7 cellular contexts compared by ENCODE assay signal in the genomic region with DNA sequence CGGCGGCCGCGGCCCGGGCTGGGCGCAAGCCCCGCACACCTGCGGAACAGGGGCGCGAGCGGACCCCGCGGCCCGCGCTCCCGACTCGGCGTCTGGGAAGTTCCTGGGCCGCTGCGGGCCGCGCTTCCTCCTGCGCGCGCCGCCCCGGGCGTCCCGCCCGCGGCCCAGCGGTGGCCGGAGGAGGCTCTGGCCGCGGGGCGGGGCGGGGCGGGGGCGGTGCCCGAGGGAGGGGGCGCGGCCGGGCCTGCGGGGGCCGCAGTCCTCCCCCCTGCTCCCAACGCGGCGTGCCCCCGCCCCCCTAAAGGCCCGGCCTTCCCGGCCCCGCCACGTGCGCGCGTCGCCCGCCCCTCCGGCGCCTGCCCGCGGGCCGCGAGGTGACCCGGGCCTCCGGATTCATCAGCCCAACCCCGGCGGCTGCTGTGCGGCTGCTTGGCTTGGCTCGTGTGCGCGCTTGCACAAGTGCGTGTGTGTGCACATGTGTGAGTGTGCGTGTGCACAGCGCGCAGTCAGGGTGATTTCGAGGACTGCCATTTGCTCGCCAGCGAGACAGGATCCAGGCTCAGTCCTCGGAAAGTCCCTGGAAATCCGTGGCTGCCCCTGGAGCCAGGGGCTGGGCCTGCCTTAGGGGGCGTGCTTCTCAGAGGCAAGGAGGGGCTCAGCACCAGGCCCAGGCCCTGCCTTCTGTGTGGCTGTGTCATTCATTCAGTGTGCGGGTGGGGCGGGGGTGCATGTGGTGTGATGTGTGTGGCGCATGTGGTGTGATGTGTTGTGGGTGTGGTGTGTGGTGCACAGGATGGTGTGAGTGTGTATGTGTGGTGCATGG. TPM values are rescaled to one million over a fixed set of nuclear protein-coding genes. Genes with fewer than 3 reads are reported as not detected.
DNase-seq lines count a peak whose midpoint lies in the region; ATAC-seq, FAIRE-seq and TF ChIP-seq lines count a peak whose summit lies in the region.

Gene C2CD2, minus strand, starts transcription at position 188 of the 823 bp plus-strand sequence. CDS start 370 bp downstream, outside the sequence.

- H3K4me3 Mint-ChIP-seq in GM23338 (peak within 1 kb of the TSS; percentile 70), astrocyte (ENCODE audit: unreplicated experiment) (peak within 1 kb of the TSS; percentile 82)

- peaks cover 38% of the 10 kb centered on the region for H3K4me1 Mint-ChIP-seq in GM23338
- H3K4me1 Mint-ChIP-seq in astrocyte (ENCODE audit: low read depth, unreplicated experiment): peaks cover 23% of the 10 kb centered on the region

- H3K36me3 ChIP-seq in GM06990 (ENCODE audit: control insufficient read depth, insufficient read depth, low read length) (no peaks in the 10 kb centered on the region), GM23338 (ENCODE audit: insufficient read depth) (no peaks in the 10 kb centered on the region), astrocyte (ENCODE audit: insufficient read depth, low read length) (no peaks in the 10 kb centered on the region), psoas muscle (ENCODE audit: insufficient read depth in 1 of 2, low read depth in 1 of 2) (no peaks in the 10 kb centered on the region)

- H3K9me3 ChIP-seq in astrocyte (ENCODE audit: insufficient read depth, low read depth, low read length): no peaks in the 10 kb centered on the region
- no peaks in the 10 kb centered on the region for H3K9me3 ChIP-seq in right cardiac atrium (ENCODE audit: control insufficient read depth, low read length)
- H3K9me3 ChIP-seq in psoas muscle: no peaks in the 10 kb centered on the region

- H3K4me2 ChIP-seq in GM23338 (peak within 1 kb of the TSS; percentile 90), astrocyte (ENCODE audit: low read length) (peak within 1 kb of the TSS; percentile 85)

- TF ChIP-seq CTCF in GM06990 (IDR thresholded peaks at IDR 0.05; ENCODE audit: insufficient read depth, low read length, poor library complexity, severe bottlenecking) (no peak), GM23338 (conservative IDR thresholded peaks at IDR 0.05; ENCODE audit: low read depth in 2 of 2) (peak in 1 of 2 experiments; percentile 13; a peak in 1 of 4 replicates), astrocyte (IDR thresholded peaks at IDR 0.05; ENCODE audit: insufficient read depth, low read depth, low read length) (no peak), psoas muscle (IDR thresholded peaks at IDR 0.05) (no peak)

- WGBS in right cardiac atrium: 5% methylated on average over 85 of the region's 85 CpGs
- WGBS in psoas muscle, 3 donors: 5 to 18% (median 10%) methylated on average over 20 to 84 of the region's 85 CpGs

- peaks cover 23% of the 10 kb centered on the region for H3K79me2 ChIP-seq in GM23338 (replicated peaks; ENCODE audit: insufficient read depth)
- peaks cover 38% of the 10 kb centered on the region for H3K79me2 ChIP-seq in astrocyte (ENCODE audit: insufficient read depth, low read length)

- H4K20me1 ChIP-seq in GM23338 (replicated peaks; ENCODE audit: insufficient read depth) (peaks cover 10% of the 10 kb centered on the region; the same call in 1 of the 2 replicates), astrocyte (ENCODE audit: insufficient read depth, low read length) (peaks cover 30% of the 10 kb centered on the region)

- no peaks in the 10 kb centered on the region for H3K9me2 ChIP-seq in GM23338 (ENCODE audit: insufficient read depth)

- H3K27me3 Mint-ChIP-seq in GM23338 (ENCODE audit: insufficient read depth, low read depth, poor library complexity) (peaks cover 23% of the 10 kb centered on the region), astrocyte (ENCODE audit: low read depth, unreplicated experiment) (peaks cover 14% of the 10 kb centered on the region)

- H3K4me3 ChIP-seq in GM06990 (replicated peaks; ENCODE audit: low read depth, low read length) (peak within 1 kb of the TSS; percentile 77), GM23338 (peak within 1 kb of the TSS; percentile 66), astrocyte (ENCODE audit: insufficient read depth, low read depth, low read length) (peak within 1 kb of the TSS; percentile 58), right cardiac atrium (ENCODE audit: low read length) (peak within 1 kb of the TSS; percentile 86), psoas muscle (peak within 1 kb of the TSS; percentile 78)

- no peaks in the 10 kb centered on the region for H3K27me3 ChIP-seq in GM06990 (replicated peaks; ENCODE audit: control insufficient read depth, insufficient read depth, low read length)
- H3K27me3 ChIP-seq in GM23338 (ENCODE audit: insufficient read depth): peaks cover 15% of the 10 kb centered on the region
- H3K27me3 ChIP-seq in astrocyte (ENCODE audit: insufficient read depth, low read length): no peaks in the 10 kb centered on the region
- H3K27me3 ChIP-seq in right cardiac atrium (ENCODE audit: control insufficient read depth, insufficient read depth): no peaks in the 10 kb centered on the region
- peaks cover 0 to 11% (median 0%) of the 10 kb centered on the region in 3 donors for H3K27me3 ChIP-seq in psoas muscle (ENCODE audit: insufficient read depth in 3 of 3, low read length in 2 of 3)

- no peaks in the 10 kb centered on the region for H3K9me3 Mint-ChIP-seq in GM23338
- peaks cover 3% of the 10 kb centered on the region for H3K9me3 Mint-ChIP-seq in astrocyte (ENCODE audit: unreplicated experiment)

- 0 out of 2 replicates have a peak, but pooled peaks cover 8% of the 10 kb centered on the region for H3F3A ChIP-seq in GM23338 (replicated peaks; ENCODE audit: low read depth)

- H3K36me3 Mint-ChIP-seq in GM23338 (ENCODE audit: low read depth): peaks cover 4% of the 10 kb centered on the region; the same call in 2 of the 3 replicates
- peaks cover 5% of the 10 kb centered on the region for H3K36me3 Mint-ChIP-seq in astrocyte (ENCODE audit: low read depth, unreplicated experiment)

- intact Hi-C loops in right cardiac atrium (cut with DNase I) (loop anchor here in 3 of 4 donors (10.0 kb wide), 2 partner anchors 51 to 161 kb away; no protein-coding TSS in a partner anchor), psoas muscle (cut with DNase I) (no loop called here)

- H3K4me1 ChIP-seq in GM23338 (ENCODE audit: insufficient read depth): peaks cover 27% of the 10 kb centered on the region
- peaks cover 38% of the 10 kb centered on the region for H3K4me1 ChIP-seq in astrocyte (ENCODE audit: insufficient read depth, low read length)
- peaks cover 8% of the 10 kb centered on the region for H3K4me1 ChIP-seq in right cardiac atrium (ENCODE audit: control insufficient read depth, insufficient read depth, low read length)
- H3K4me1 ChIP-seq in psoas muscle: peaks cover 33% of the 10 kb centered on the region

- peak; percentile 80 for DNase-seq in GM06990 (ENCODE audit: extremely low read depth, insufficient read length)
- peak; percentile 78 for DNase-seq in GM23338 (ENCODE audit: low spot score)
- peak; percentile 52 for DNase-seq in NCI-H82 treated with DMSO at 0.1 percent for 48 hours (lab: John Stamatoyannopoulos, UW; ENCODE audit: unreplicated experiment)
- peak; percentile 58 for DNase-seq in astrocyte (ENCODE audit: low read depth)
- DNase-seq in right cardiac atrium: peak; percentile 81 to 92 (median 88)
- DNase-seq in psoas muscle: peak; percentile 80 to 82
- no peak for DNase-seq in KG1 (lab: John Stamatoyannopoulos, UW)

- peak within 1 kb of the TSS; percentile 77 for H3K9ac ChIP-seq in astrocyte (ENCODE audit: low read length)

- no peak for FAIRE-seq in astrocyte (lab: Jason Lieb, UNC)

- H3K27ac Mint-ChIP-seq in GM23338: no peak within 1 kb of the TSS
- H3K27ac Mint-ChIP-seq in astrocyte (ENCODE audit: unreplicated experiment): peak within 1 kb of the TSS; percentile 66

- ATAC-seq in GM23338 (peak; percentile 71), right cardiac atrium (peak; percentile 83 to 88), psoas muscle (peak; percentile 41 to 76 (median 69))

- H2AFZ ChIP-seq in GM23338 (peak within 1 kb of the TSS; percentile 93), astrocyte (ENCODE audit: low read depth, low read length) (peak within 1 kb of the TSS; percentile 86)

- H3K27ac ChIP-seq in GM23338 (ENCODE audit: low read depth): no peak within 1 kb of the TSS
- peak within 1 kb of the TSS; percentile 12 for H3K27ac ChIP-seq in astrocyte (ENCODE audit: low read depth, low read length)
- H3K27ac ChIP-seq in right cardiac atrium (ENCODE audit: low read length): peak within 1 kb of the TSS; percentile 26
- peak within 1 kb of the TSS; percentile 58 for H3K27ac ChIP-seq in psoas muscle

TF ChIP-seq in GM23338, 12 proteins besides CTCF, POLR2A, EP300 and RAD21:
- peak; percentile 4; the same call in 1 of the 2 replicates for TF ChIP-seq POLR2AphosphoS5 (IDR thresholded peaks at IDR 0.05; ENCODE audit: low read depth)
- no peak for TF ChIP-seq ZNF331 (CRISPR knock-in tag; IDR thresholded peaks at IDR 0.05; ENCODE audit: low read depth)

RNA-seq across cellular contexts. Expression of gene C2CD2, which starts in this region (rescaled TPM):
- total RNA-seq in GM23338 (2014; rRNA removed; shearing (Covaris generic)): 12.7 and 16.2 TPM in 2 replicates
- polyA plus RNA-seq in GM23338 (2016; fragmentation: Nextera tagmentation; extraction: Ambion mirVana): 3.1 and 4.5 TPM in 2 replicates
- total RNA-seq in astrocyte: 6.7 and 8.3 TPM in 2 replicates
- 10 to 100 TPM in 1 of 4 donors, 1 to 10 TPM in 3; 8.0 to 10.0 (median 8.4) TPM for total RNA-seq in right cardiac atrium
- polyA plus RNA-seq in right cardiac atrium: 6.2 TPM
- total RNA-seq in psoas muscle: 1 to 10 TPM; 3.2 to 6.6 (median 4.0) TPM
- polyA plus RNA-seq in psoas muscle: 1 to 10 TPM; 1.6 to 2.9 (median 1.9) TPM

Comparison
In these comparisons a context has a peak if more than half of its experiments do, and no peak if none do; other contexts are left out.
1. intact Hi-C loops: an anchor here in right cardiac atrium (10.0 kb wide); none called in psoas muscle.